In the genomic region with DNA sequence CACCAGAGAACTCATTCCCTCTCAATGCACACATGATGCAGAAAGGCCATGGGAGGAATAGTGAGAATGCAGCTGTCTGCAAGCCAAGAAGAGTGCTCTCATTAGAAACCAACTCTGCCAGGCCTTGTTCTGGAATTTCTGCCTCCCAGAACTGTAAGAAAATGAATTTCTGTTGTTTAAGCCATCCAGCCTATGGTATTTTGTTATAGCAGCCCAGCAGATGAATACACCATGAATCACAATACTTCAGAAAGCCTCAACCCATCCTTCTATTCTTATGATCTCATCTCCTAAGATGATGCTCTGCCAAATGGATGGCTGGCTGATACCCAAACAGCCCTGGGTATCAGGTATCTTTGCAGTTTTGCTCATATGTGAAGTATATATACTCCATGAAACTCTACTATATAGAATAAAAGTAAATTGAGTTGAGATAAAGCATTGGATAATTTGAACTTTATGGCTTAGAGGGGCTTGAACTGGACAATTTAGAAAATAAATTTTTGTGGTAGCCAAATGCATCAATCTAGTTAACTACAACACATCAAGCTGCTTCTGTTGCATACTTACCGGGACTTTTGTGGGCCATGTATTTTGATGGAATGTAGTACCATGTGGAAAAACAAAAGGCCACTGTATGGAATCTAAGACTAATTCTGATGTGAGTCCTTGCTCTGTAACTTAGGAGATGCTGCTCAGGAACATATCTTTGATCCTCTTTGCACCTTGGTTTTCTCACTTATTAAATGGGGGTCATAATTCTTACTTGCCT, we compare ENCODE assay signal across 17 cellular contexts.
DNase-seq lines count a peak whose midpoint lies in the region; ATAC-seq and TF ChIP-seq lines count a peak whose summit lies in the region.
"Had no signal": no experiment of that assay in that cellular context is flagged by ENCODE, and none has a peak within 500 bp of the region (broad histone marks: within the 10 kb centered on the region; RNA-seq: fewer than 3 reads in every experiment).

No MANE protein-coding gene starts in this region.

- no peaks in the 10 kb centered on the region for H3K79me2 ChIP-seq in smooth muscle cell (ENCODE audit: low read depth)

- in situ Hi-C loops in astrocyte of the cerebellum (cut with HindIII; ENCODE audit: low sequenced_read_pairs), result no loop called here

- no peaks in the 10 kb centered on the region for H3K36me3 ChIP-seq in smooth muscle cell (ENCODE audit: low read depth)
- H3K36me3 ChIP-seq: colonic mucosa, transverse colon had no signal

- ATAC-seq in GM21526 (IDR thresholded peaks at IDR 0.05; ENCODE audit: low FRiP score, unreplicated experiment), result no peak
- ATAC-seq: stimulated activated naive CD8-positive, alpha-beta T cell treated with anti-CD3 and anti-CD28 coated beads, Interleukin-15, amount 100 ng/mL, for 72 hours had no signal

- no peaks in the 10 kb centered on the region for H3K4me1 ChIP-seq in smooth muscle cell (ENCODE audit: low read depth)
- H3K4me1 ChIP-seq: colonic mucosa, transverse colon had no signal

- H3K4me3 ChIP-seq in astrocyte of the cerebellum (ENCODE audit: low read depth, low read length) (no peak overlapping the region), fibroblast of pulmonary artery (replicated peaks; ENCODE audit: low read depth, low read length) (no peak overlapping the region), smooth muscle cell (no peak overlapping the region)
- H3K4me3 ChIP-seq: colonic mucosa, transverse colon had no signal

- no peak overlapping the region for H3K9ac ChIP-seq in smooth muscle cell (ENCODE audit: low read depth)

- TF ChIP-seq CTCF in astrocyte of the cerebellum (IDR thresholded peaks at IDR 0.05; ENCODE audit: low read depth, low read length, missing control alignments) (no peak), fibroblast of pulmonary artery (IDR thresholded peaks at IDR 0.05; ENCODE audit: low read length, missing control alignments) (no peak), smooth muscle cell (IDR thresholded peaks at IDR 0.05; ENCODE audit: borderline replicate concordance, insufficient read depth, poor library complexity, severe bottlenecking) (no peak)

- H2AFZ ChIP-seq in smooth muscle cell (ENCODE audit: low read depth), result no peak overlapping the region

- H4K20me1 ChIP-seq in smooth muscle cell (ENCODE audit: low read depth), result no peaks in the 10 kb centered on the region

- no peaks in the 10 kb centered on the region for H3K27me3 ChIP-seq in smooth muscle cell (ENCODE audit: low read depth)
- H3K27me3 ChIP-seq: colonic mucosa, transverse colon had no signal

- peak overlapping the region; percentile 20 for H3K27ac ChIP-seq in smooth muscle cell (ENCODE audit: low read depth)
- H3K27ac ChIP-seq: colonic mucosa, transverse colon had no signal

- 89% methylated on average over 1 of the region's 1 CpG for WGBS in smooth muscle cell (ENCODE audit: low lambda C conversion rate)

- DNase-seq in NCI-H2196 treated with DMSO at 0.1 percent for 48 hours (lab: John Stamatoyannopoulos, UW; ENCODE audit: unreplicated experiment) (peak; percentile 21), astrocyte of the cerebellum (ENCODE audit: low read depth) (peak; percentile 72), fibroblast of pulmonary artery (ENCODE audit: low read depth) (peak; percentile 9), smooth muscle cell (lab: John Stamatoyannopoulos, UW; ENCODE audit: unreplicated experiment) (no peak), hypothalamus (lab: John Stamatoyannopoulos, UW) (no peak)
- DNase-seq in stimulated activated naive CD4-positive, alpha-beta T cell (lab: John Stamatoyannopoulos, UW), result no peak
- DNase-seq: activated naive CD4-positive, alpha-beta T cell treated with anti-CD3 and anti-CD28 coated beads, Interleukin-2, amount 10 ng/mL, durations not matched to agents 7 days and 5 days; activated T-cell treated with anti-CD3 and anti-CD28 coated beads, Interleukin-2, amount 50 U/mL, for 48 hours; anterior cingulate cortex; CD8-positive, alpha-beta memory T cell; colonic mucosa; endodermal cell; NCI-H1694 treated with DMSO at 0.1 percent for 48 hours; NCI-H524; stimulated activated naive CD8-positive, alpha-beta T cell treated with anti-CD3 and anti-CD28 coated beads, Interleukin-15, amount 100 ng/mL, for 72 hours; transverse colon had no signal

- no peaks in the 10 kb centered on the region for H3F3A ChIP-seq in smooth muscle cell (ENCODE audit: low read depth)

- no peak overlapping the region for H3K4me2 ChIP-seq in smooth muscle cell

- no peaks in the 10 kb centered on the region for H3K9me3 ChIP-seq in smooth muscle cell (replicated peaks; ENCODE audit: low read depth)
- H3K9me3 ChIP-seq: colonic mucosa, transverse colon had no signal

Comparison
In these comparisons a context has a peak if more than half of its experiments do, and no peak if none do; other contexts are left out.
1. DNase-seq: peak in NCI-H2196 treated with DMSO at 0.1 percent for 48 hours (single experiment), astrocyte of the cerebellum (single experiment) and fibroblast of pulmonary artery (single experiment); none in smooth muscle cell (single experiment), hypothalamus (0 of 51) and stimulated activated naive CD4-positive, alpha-beta T cell (0 of 6).